Comparison of ENCODE assay signal across 24 cellular contexts in the genomic region with DNA sequence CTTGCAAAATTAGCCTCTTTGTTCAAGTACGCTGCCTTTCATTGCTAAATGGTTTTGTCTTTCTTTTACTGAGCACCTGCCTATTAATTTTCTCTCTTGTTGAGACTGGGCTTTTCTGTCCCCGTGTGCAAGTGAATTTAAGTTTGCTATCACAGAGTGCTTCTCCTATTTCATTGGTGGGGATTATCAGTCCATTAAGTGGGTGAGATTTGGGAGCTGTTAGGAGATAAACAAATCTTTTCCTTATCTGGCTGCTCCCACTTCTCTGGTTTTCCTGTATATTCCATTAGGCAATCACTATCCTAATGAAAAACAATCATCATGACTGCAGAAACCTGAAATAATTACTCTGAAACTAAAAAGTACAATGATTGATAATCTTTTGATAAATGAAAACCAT.
"Had no signal": no experiment of that assay in that cellular context is flagged by ENCODE, and none has a peak within 500 bp of the region (broad histone marks: within the 10 kb centered on the region; RNA-seq: fewer than 3 reads in every experiment).

No MANE protein-coding gene starts in this region.

- H3K9me3 Mint-ChIP-seq: stimulated activated memory B cell treated with anti-CD40 and anti-IgM and Interleukin-4, amounts not matched to agents 10 μg/mL and 1 μg/mL and 100 μg/mL, for 72 hours had no signal

- H3K27ac ChIP-seq: colonic mucosa, esophagus squamous epithelium, left lung, prostate gland, sigmoid colon, spleen, testis, tibial artery, upper lobe of left lung had no signal

- ATAC-seq: gastrocnemius medialis; left cardiac atrium; left lung; naive thymus-derived CD4-positive, alpha-beta T cell; right cardiac atrium; stimulated activated memory B cell treated with anti-CD40 and anti-IgM and Interleukin-4, amounts not matched to agents 10 μg/mL and 1 μg/mL and 100 μg/mL, for 72 hours; stimulated activated naive CD8-positive, alpha-beta T cell treated with anti-CD3 and anti-CD28 coated beads, Interleukin-15, Interleukin-2, amounts not matched to agents 100 U/mL and 50 U/mL, for 24 hours had no signal

- DNase-seq: colonic mucosa; effector memory CD4-positive, alpha-beta T cell; erythroblast; esophagus squamous epithelium; gastrocnemius medialis; head of caudate nucleus; left cardiac atrium; left lung; midbrain; naive thymus-derived CD4-positive, alpha-beta T cell; nephron progenitor cell; nucleus accumbens; right cardiac atrium; sigmoid colon; spleen; stimulated activated CD4-positive, alpha-beta T cell treated with anti-CD3 and anti-CD28 coated beads, Interleukin-4, amount 100 ng/mL, for 4 hours; stimulated activated naive CD8-positive, alpha-beta T cell treated with anti-CD3 and anti-CD28 coated beads, Interleukin-15, Interleukin-2, amounts not matched to agents 100 U/mL and 50 U/mL, for 24 hours; substantia nigra; testis; tibial artery; upper lobe of left lung had no signal

- H3K9me3 ChIP-seq: colonic mucosa, esophagus squamous epithelium, gastrocnemius medialis, prostate gland, sigmoid colon, testis, tibial artery, upper lobe of left lung had no signal

- H3K4me3 Mint-ChIP-seq: dendritic cell treated with granulocyte-macrophage colony-stimulating factor and Interleukin-4, amounts not matched to agents 40 ng/mL and 50 ng/mL, for 4 days; naive thymus-derived CD4-positive, alpha-beta T cell; nephron progenitor cell; stimulated activated memory B cell treated with anti-CD40 and anti-IgM and Interleukin-4, amounts not matched to agents 10 μg/mL and 1 μg/mL and 100 μg/mL, for 72 hours had no signal

- H3K27me3 Mint-ChIP-seq: dendritic cell treated with granulocyte-macrophage colony-stimulating factor and Interleukin-4, amounts not matched to agents 40 ng/mL and 50 ng/mL, for 4 days had no signal

- H3K4me1 Mint-ChIP-seq: naive thymus-derived CD4-positive, alpha-beta T cell; nephron progenitor cell; stimulated activated memory B cell treated with anti-CD40 and anti-IgM and Interleukin-4, amounts not matched to agents 10 μg/mL and 1 μg/mL and 100 μg/mL, for 72 hours had no signal

- H3K27me3 ChIP-seq: colonic mucosa, esophagus squamous epithelium, gastrocnemius medialis, left lung, sigmoid colon, spleen, testis, tibial artery, upper lobe of left lung had no signal

- H3K36me3 Mint-ChIP-seq: naive thymus-derived CD4-positive, alpha-beta T cell; stimulated activated memory B cell treated with anti-CD40 and anti-IgM and Interleukin-4, amounts not matched to agents 10 μg/mL and 1 μg/mL and 100 μg/mL, for 72 hours had no signal

- H3K27ac Mint-ChIP-seq: dendritic cell treated with granulocyte-macrophage colony-stimulating factor and Interleukin-4, amounts not matched to agents 40 ng/mL and 50 ng/mL, for 4 days; naive thymus-derived CD4-positive, alpha-beta T cell; nephron progenitor cell; stimulated activated memory B cell treated with anti-CD40 and anti-IgM and Interleukin-4, amounts not matched to agents 10 μg/mL and 1 μg/mL and 100 μg/mL, for 72 hours had no signal

- H3K36me3 ChIP-seq: colonic mucosa, esophagus squamous epithelium, gastrocnemius medialis, left lung, prostate gland, spleen, upper lobe of left lung had no signal

- H3K4me1 ChIP-seq: colonic mucosa, esophagus squamous epithelium, left lung, prostate gland, spleen, testis, upper lobe of left lung had no signal

- H3K4me3 ChIP-seq: colonic mucosa, esophagus squamous epithelium, gastrocnemius medialis, left lung, prostate gland, sigmoid colon, spleen, testis, tibial artery, upper lobe of left lung had no signal
